Comparison of ENCODE assay signal across 8 cellular contexts in genomic region chr5:83471405-83472212, GRCh38. TPM values are rescaled to one million over a fixed set of nuclear protein-coding genes. Genes with fewer than 3 reads are reported as not detected.
DNase-seq lines count a peak whose midpoint lies in the region; ATAC-seq, FAIRE-seq and TF ChIP-seq lines count a peak whose summit lies in the region.

Gene VCAN (plus strand): TSS chr5:83471744. CDS start chr5:83483519, 11,775 bp downstream.

- H3K9ac ChIP-seq in keratinocyte (ENCODE audit: control insufficient read depth, extremely low read depth, insufficient read depth, low read length) (peak within 1 kb of the TSS; percentile 75), smooth muscle cell (ENCODE audit: low read depth) (peak within 1 kb of the TSS; percentile 90)

- TF ChIP-seq CTCF in GM12875 (IDR thresholded peaks at IDR 0.05; ENCODE audit: borderline replicate concordance, insufficient read depth, low read depth, low read length) (no peak), chondrocyte (IDR thresholded peaks at IDR 0.05) (no peak), keratinocyte (optimal IDR thresholded peaks at IDR 0.05 in 1 of 3, IDR thresholded peaks at IDR 0.05 in 1 of 3, conservative IDR thresholded peaks at IDR 0.05 in 1 of 3; ENCODE audit: extremely low read depth in 1 of 3, insufficient read depth in 2 of 3, low read length in 3 of 3) (no peak), smooth muscle cell (IDR thresholded peaks at IDR 0.05; ENCODE audit: borderline replicate concordance, insufficient read depth, poor library complexity, severe bottlenecking) (no peak)

- H4K20me1 ChIP-seq in keratinocyte (ENCODE audit: control insufficient read depth, extremely low read depth, insufficient read depth, low read length) (no peaks in the 10 kb centered on the region), smooth muscle cell (ENCODE audit: low read depth) (peaks cover 49% of the 10 kb centered on the region)

- H3K4me3 ChIP-seq in GM12875 (ENCODE audit: low read depth, low read length) (peak within 1 kb of the TSS; percentile 69), keratinocyte (ENCODE audit: control insufficient read depth in 2 of 3, extremely low read depth in 1 of 3, insufficient read depth in 2 of 3, low read depth in 1 of 3, low read length in 3 of 3) (peak within 1 kb of the TSS; percentile 37 to 83 (median 72)), smooth muscle cell (peak within 1 kb of the TSS; percentile 75)

- H3K27ac Mint-ChIP-seq in chondrocyte (ENCODE audit: unreplicated experiment) = peak within 1 kb of the TSS; percentile 96

- no peaks in the 10 kb centered on the region for H3K9me3 Mint-ChIP-seq in chondrocyte (ENCODE audit: low read depth)

- WGBS in smooth muscle cell (ENCODE audit: low lambda C conversion rate) = under 1% methylated on average over 43 of the region's 43 CpGs

- no peaks in the 10 kb centered on the region for H3K9me3 ChIP-seq in keratinocyte (ENCODE audit: control insufficient read depth, low read depth, low read length)
- no peaks in the 10 kb centered on the region for H3K9me3 ChIP-seq in smooth muscle cell (replicated peaks; ENCODE audit: low read depth)

- H3K4me2 ChIP-seq in keratinocyte (ENCODE audit: control insufficient read depth, extremely low read depth, insufficient read depth, low read depth, low read length) (peak within 1 kb of the TSS; percentile 95), smooth muscle cell (peak within 1 kb of the TSS; percentile 99)

- H3K4me1 Mint-ChIP-seq in chondrocyte (ENCODE audit: low read depth) = peaks cover 30% of the 10 kb centered on the region

- peaks cover 41% of the 10 kb centered on the region for H3K4me1 ChIP-seq in keratinocyte (ENCODE audit: control insufficient read depth, extremely low read depth, insufficient read depth, low read length)
- H3K4me1 ChIP-seq in smooth muscle cell (ENCODE audit: low read depth) = peaks cover 52% of the 10 kb centered on the region

- H3K27ac ChIP-seq in keratinocyte (ENCODE audit: control insufficient read depth, insufficient read depth, low read length) (no peak within 1 kb of the TSS), smooth muscle cell (ENCODE audit: low read depth) (peak within 1 kb of the TSS; percentile 91)

- H3K4me3 Mint-ChIP-seq in chondrocyte (ENCODE audit: unreplicated experiment) = peak within 1 kb of the TSS; percentile 93

- H3K36me3 ChIP-seq in keratinocyte (ENCODE audit: control insufficient read depth in 2 of 2, extremely low read depth in 1 of 2, insufficient read depth in 2 of 2, low read length in 2 of 2) (no peaks in the 10 kb centered on the region), smooth muscle cell (ENCODE audit: low read depth) (no peaks in the 10 kb centered on the region)

- dilution Hi-C loops in keratinocyte (cut with MboI; ENCODE audit: extremely low pct_ligation_motif_present, low sequenced_read_pairs) = no loop called here

- H3F3A ChIP-seq in smooth muscle cell (ENCODE audit: low read depth) = peaks cover 29% of the 10 kb centered on the region

- H3K9me1 ChIP-seq in keratinocyte (ENCODE audit: control insufficient read depth, extremely low read depth, insufficient read depth, low read length) = no peaks in the 10 kb centered on the region

- H2AFZ ChIP-seq in keratinocyte (ENCODE audit: control insufficient read depth, low read length) (peak within 1 kb of the TSS; percentile 97), smooth muscle cell (ENCODE audit: low read depth) (peak within 1 kb of the TSS; percentile 48)

- H3K79me2 ChIP-seq in keratinocyte (ENCODE audit: control insufficient read depth, insufficient read depth, low read length) (no peaks in the 10 kb centered on the region), smooth muscle cell (ENCODE audit: low read depth) (peaks cover 78% of the 10 kb centered on the region)

- peaks cover 4% of the 10 kb centered on the region for H3K27me3 Mint-ChIP-seq in chondrocyte (ENCODE audit: low read depth)

- no peak for ATAC-seq in GM19035 (IDR thresholded peaks at IDR 0.05; ENCODE audit: unreplicated experiment)
- ATAC-seq in GM19397 (IDR thresholded peaks at IDR 0.05; ENCODE audit: unreplicated experiment) = no peak
- no peak for ATAC-seq in GM18861 (IDR thresholded peaks at IDR 0.05; ENCODE audit: unreplicated experiment)

- H3K27me3 ChIP-seq in keratinocyte (ENCODE audit: control insufficient read depth, extremely low read depth, insufficient read depth, low read length) = peaks cover 52% of the 10 kb centered on the region
- no peaks in the 10 kb centered on the region for H3K27me3 ChIP-seq in smooth muscle cell (ENCODE audit: low read depth)

- no peak for FAIRE-seq in keratinocyte (lab: Jason Lieb, UNC)

- no peaks in the 10 kb centered on the region for H3K36me3 Mint-ChIP-seq in chondrocyte (ENCODE audit: low read depth)

- DNase-seq in NOMO-1 treated with dmso at 0.1 percent for 144 hours (lab: John Stamatoyannopoulos, UW; ENCODE audit: unreplicated experiment) (peak; percentile 75), chondrocyte (ENCODE audit: low spot score) (peak; percentile 89), keratinocyte (ENCODE audit: low read depth, low spot score) (no peak), smooth muscle cell (lab: John Stamatoyannopoulos, UW; ENCODE audit: unreplicated experiment) (peak; percentile 55)

RNA-seq across cellular contexts. Expression of gene VCAN, which starts in this region (rescaled TPM):
- 250 to 737 TPM (median 710 TPM) in 3 replicates for total RNA-seq in chondrocyte
- polyA plus RNA-seq in keratinocyte = 1.9 to 2.2 TPM (median 2.2 TPM) in 3 replicates
- polyA plus RNA-seq in keratinocyte (2011; ENCODE audit: low read depth) = 3.5 TPM
- polyA plus RNA-seq in keratinocyte (2011; cell fraction: cytosol; rRNA removed) = 0.96 and 1.1 TPM in 2 replicates
- polyA plus RNA-seq in keratinocyte (2011; cell fraction: nucleus; rRNA removed) = 8.8 and 10.0 TPM in 2 replicates
- 0.52 and 1.7 TPM in 2 replicates for polyA plus RNA-seq in keratinocyte (2012; ENCODE audit: low replicate concordance)
- 5.9 to 7.2 TPM (median 6.2 TPM) in 3 replicates for polyA minus RNA-seq in keratinocyte
- polyA minus RNA-seq in keratinocyte (2011; cell fraction: cytosol; rRNA and poly(A)+ RNA removed) = 4.0 TPM
- polyA minus RNA-seq in keratinocyte (2011; cell fraction: nucleus; rRNA and poly(A)+ RNA removed) = 13.6 and 26.4 TPM in 2 replicates
- total RNA-seq in smooth muscle cell = 2,724 and 3,065 TPM in 2 replicates
- 551 and 702 TPM in 2 replicates for polyA plus RNA-seq in smooth muscle cell

Comparison
In these comparisons a context has a peak if more than half of its experiments do, and no peak if none do; other contexts are left out.
1. RNA of gene VCAN (polyA plus RNA-seq): 551 to 702 TPM in smooth muscle cell; 0.52 to 10.0 TPM in keratinocyte; every median in the first group is over 10 times any median in the second.
2. Peak in every context shown above with its lines, with median percentiles within 50 percentile points of each other: H3K4me3 ChIP-seq.